In genomic region chr3:122415762-122416654, GRCh38 we compare ENCODE assay signal across 1 cellular context.
TF ChIP-seq lines count a peak whose summit lies in the region.

TSS of gene WDR5B (minus strand) at chr3:122416062. CDS start at chr3:122415528, 534 bp downstream.

TF ChIP-seq in HepG2, 621 proteins besides CTCF, POLR2A, EP300 and RAD21 (continued from another document and continues in another):
- 0 out of 2 replicates have a peak, but pooled peaks have one; percentile 9 for TF ChIP-seq PAXIP1 (CRISPR knock-in tag; conservative IDR thresholded peaks at IDR 0.05)
- no peak for TF ChIP-seq DPF2 (CRISPR knock-in tag; IDR thresholded peaks at IDR 0.05; ENCODE audit: borderline replicate concordance, low read depth)
- no peak for TF ChIP-seq EZH2 (conservative IDR thresholded peaks at IDR 0.05; ENCODE audit: low read depth, low read length)
- TF ChIP-seq SNAPC4 (CRISPR knock-in tag; IDR thresholded peaks at IDR 0.05): 0 out of 2 replicates have a peak, but pooled peaks have one; percentile 58
- no peak for TF ChIP-seq ZNF549 (CRISPR knock-in tag; IDR thresholded peaks at IDR 0.05)
- TF ChIP-seq PAWR (CRISPR knock-in tag; IDR thresholded peaks at IDR 0.05; ENCODE audit: borderline replicate concordance): no peak
- 0 out of 2 replicates have a peak, but pooled peaks have one; percentile 8 for TF ChIP-seq RERE (CRISPR knock-in tag; IDR thresholded peaks at IDR 0.05; ENCODE audit: low read depth)
- TF ChIP-seq PBX3 (CRISPR knock-in tag; IDR thresholded peaks at IDR 0.05; ENCODE audit: borderline replicate concordance): no peak
- no peak for TF ChIP-seq ZNF775 (CRISPR knock-in tag; IDR thresholded peaks at IDR 0.05; ENCODE audit: borderline replicate concordance)
- TF ChIP-seq ZNF354B (CRISPR knock-in tag; IDR thresholded peaks at IDR 0.05): no peak
- TF ChIP-seq DRAP1 (CRISPR knock-in tag; IDR thresholded peaks at IDR 0.05): peak; percentile 92
- no peak for TF ChIP-seq HNF4G (IDR thresholded peaks at IDR 0.05; ENCODE audit: borderline replicate concordance, low read depth, low read length)
- TF ChIP-seq HNF4G (CRISPR knock-in tag; IDR thresholded peaks at IDR 0.05; ENCODE audit: borderline replicate concordance, low read depth): no peak
- peak; percentile 99 for TF ChIP-seq POLR2AphosphoS5 (IDR thresholded peaks at IDR 0.05; ENCODE audit: low read depth, low read length)
- TF ChIP-seq ZNF710 (CRISPR knock-in tag; IDR thresholded peaks at IDR 0.05; ENCODE audit: borderline replicate concordance): peak; percentile 41; the same call in 1 of the 2 replicates
- TF ChIP-seq MXD4 (CRISPR knock-in tag; IDR thresholded peaks at IDR 0.05): peak; percentile 31; the same call in 1 of the 2 replicates
- TF ChIP-seq MED13 (CRISPR knock-in tag; IDR thresholded peaks at IDR 0.05): no peak
- peak; percentile 5; the same call in 1 of the 2 replicates for TF ChIP-seq AKNA (CRISPR knock-in tag; IDR thresholded peaks at IDR 0.05; ENCODE audit: borderline replicate concordance)
- TF ChIP-seq ZNF274 (CRISPR knock-in tag; IDR thresholded peaks at IDR 0.05): peak; percentile 38; the same call in 1 of the 2 replicates
- no peak for TF ChIP-seq ZNF281 (CRISPR knock-in tag; IDR thresholded peaks at IDR 0.05; ENCODE audit: borderline replicate concordance)
- TF ChIP-seq FOXP1 (IDR thresholded peaks at IDR 0.05): no peak
- no peak for TF ChIP-seq FOXP1 (CRISPR knock-in tag; IDR thresholded peaks at IDR 0.05)
- TF ChIP-seq SIN3A (IDR thresholded peaks at IDR 0.05; ENCODE audit: borderline replicate concordance, low read depth, low read length): peak; percentile 87; the same call in 1 of the 2 replicates
- TF ChIP-seq MED8 (CRISPR knock-in tag; IDR thresholded peaks at IDR 0.05; ENCODE audit: insufficient replicate concordance): peak; percentile 83
- TF ChIP-seq NFYC (CRISPR knock-in tag; IDR thresholded peaks at IDR 0.05): peak; percentile 89
